Comparison of ENCODE assay signal across 21 cellular contexts in genomic region chr1:94243665-94244064, GRCh38. TPM values are rescaled to one million over a fixed set of nuclear protein-coding genes. Genes with fewer than 3 reads are reported as not detected.
"Had no signal": no experiment of that assay in that cellular context is flagged by ENCODE, and none has a peak within 500 bp of the region (broad histone marks: within the 10 kb centered on the region; RNA-seq: fewer than 3 reads in every experiment).

No MANE protein-coding gene starts in this region.

- H3K4me3 ChIP-seq: dorsolateral prefrontal cortex, esophagus muscularis mucosa, right atrium auricular region, smooth muscle cell, tibial nerve had no signal

- H3K27ac ChIP-seq: dorsolateral prefrontal cortex, esophagus muscularis mucosa, tibial nerve had no signal

- DNase-seq: activated CD4-positive, alpha-beta T cell treated with anti-CD3 and anti-CD28 coated beads, Interleukin-2, amount 10 ng/mL, durations not matched to agents 24 days and 14 days; activated CD4-positive, CD25-positive, alpha-beta regulatory T cell; activated naive CD4-positive, alpha-beta T cell treated with Interleukin-2 at 50 U/mL for 16 hours; aorta; dorsolateral prefrontal cortex; endodermal cell; glutamatergic neuron; hypothalamus; kidney glomerular epithelial cell; nephron progenitor cell; occipital lobe; stimulated activated CD4-positive, alpha-beta T cell treated with anti-CD3 and anti-CD28 coated beads, Interleukin-4, amount 100 ng/mL, for 4 hours; stimulated activated CD8-positive, alpha-beta memory T cell treated with anti-CD3 and anti-CD28 coated beads, Interleukin-4, amount 100 ng/mL, for 48 hours; stimulated activated naive CD4-positive, alpha-beta T cell treated with Interleukin-2 at 50 U/mL for 16 hours; substantia nigra; T-helper 2 cell had no signal

- H3K4me2 ChIP-seq: smooth muscle cell had no signal

- ATAC-seq: activated T-helper 17 cell treated with anti-CD3 and anti-CD28 coated beads, Interleukin-2, amount 50 U/mL, for 72 hours had no signal

- H3K36me3 ChIP-seq: esophagus muscularis mucosa, right atrium auricular region, tibial nerve had no signal

- H3K27me3 ChIP-seq: right atrium auricular region, tibial nerve had no signal

RNA-seq across cellular contexts. Expression of gene ARHGAP29, which starts 6.3 kb away (rescaled TPM):
- total RNA-seq: activated CD4-positive, alpha-beta T cell treated with anti-CD3 and anti-CD28 coated beads, Interleukin-2, amount 10 ng/mL, durations not matched to agents 24 days and 14 days; activated T-helper 17 cell treated with anti-CD3 and anti-CD28 coated beads, Interleukin-2, amount 50 U/mL, for 72 hours had no signal
